In the genomic region with DNA sequence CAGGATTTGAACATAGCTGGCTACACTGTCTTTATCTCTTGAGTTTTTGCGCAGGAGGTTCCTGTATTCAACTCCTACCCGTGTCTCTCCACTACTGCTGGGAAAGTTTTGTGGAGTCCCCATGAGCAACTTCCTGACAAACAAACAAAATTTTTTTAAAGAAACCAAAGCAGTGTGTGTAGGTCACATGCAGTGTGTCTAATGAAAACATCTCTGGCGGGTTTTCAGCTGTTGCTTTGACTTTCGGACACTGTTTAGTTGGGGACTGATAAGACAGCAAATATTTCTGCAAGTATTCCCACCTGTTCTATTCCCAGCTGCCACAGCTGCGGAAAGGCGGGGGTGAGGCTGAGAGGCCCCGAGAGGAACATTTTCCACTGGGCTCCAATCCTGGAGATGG, we compare ENCODE assay signal across 18 cellular contexts. TPM values are rescaled to one million over a fixed set of nuclear protein-coding genes. Genes with fewer than 3 reads are reported as not detected.
DNase-seq lines count a peak whose midpoint lies in the region; ATAC-seq, FAIRE-seq and TF ChIP-seq lines count a peak whose summit lies in the region.
"Had no signal": no experiment of that assay in that cellular context is flagged by ENCODE, and none has a peak within 500 bp of the region (broad histone marks: within the 10 kb centered on the region; RNA-seq: fewer than 3 reads in every experiment).

No MANE protein-coding gene starts in this region.

- H3K9me3 ChIP-seq in A549 (no peaks in the 10 kb centered on the region), HEK293 (ENCODE audit: control insufficient read depth, insufficient read depth, low read depth, low read length) (no peaks in the 10 kb centered on the region), GM12878 (replicated peaks; ENCODE audit: control insufficient read depth, insufficient read depth, low read length) (no peaks in the 10 kb centered on the region)
- H3K9me3 ChIP-seq: uterus had no signal

- RAD21 ChIA-PET in GM12878 (lab: Charles Lee; ENCODE audit: unreplicated experiment): interaction anchor here (1.3 kb wide), 1 partner anchor 11 kb away, joined by 3 read pairs; no protein-coding TSS in a partner anchor

- FAIRE-seq in A549 (lab: Jason Lieb, UNC): no peak
- no peak for FAIRE-seq in GM12878 (lab: Jason Lieb, UNC)
- FAIRE-seq: TTC549 had no signal

- H3K79me2 ChIP-seq in GM12878 (ENCODE audit: control insufficient read depth, insufficient read depth, low read length): no peaks in the 10 kb centered on the region

- POLR2A ChIA-PET in A549 (lab: Yijun Ruan, JAX): no interaction called here
- POLR2A ChIA-PET in HEK293 (lab: Yijun Ruan, JAX): interaction anchor here (0.6 kb wide), 1 partner anchor 715 kb away, joined by 3 read pairs; no protein-coding TSS in a partner anchor
- POLR2A ChIA-PET in GM12878 (lab: Charles Lee): interaction anchor here (3.1 kb wide), 1 partner anchor 10 kb away, joined by 11 read pairs; no protein-coding TSS in a partner anchor

- H3K9ac ChIP-seq in GM12878 (ENCODE audit: control insufficient read depth, insufficient read depth, low read length): no peak overlapping the region

- TF ChIP-seq POLR2A in A549 (IDR thresholded peaks at IDR 0.05; ENCODE audit: low read length): no peak
- TF ChIP-seq POLR2A in GM12878 (IDR thresholded peaks at IDR 0.05; ENCODE audit: low read depth, low read length): no peak

- CTCF ChIA-PET in A549 (lab: Yijun Ruan, JAX) (no interaction called here), HEK293 (lab: Yijun Ruan, JAX) (interaction anchor here (0.6 to 1.1 kb wide), 3 partner anchors 104 to 246 kb away, joined by 3 to 7 read pairs (median 3); no protein-coding TSS in a partner anchor), GM12878 (lab: Yijun Ruan, JAX) (interaction anchor here (1.9 kb wide), 1 partner anchor 10 kb away, joined by 6 read pairs; no protein-coding TSS in a partner anchor)

- peak overlapping the region; percentile 85; the same call in 1 of the 3 replicates for H3K4me2 ChIP-seq in A549
- H3K4me2 ChIP-seq in GM12878 (ENCODE audit: control insufficient read depth, insufficient read depth): no peak overlapping the region

- SMC1A ChIA-PET in GM12878 (lab: Charles Lee; ENCODE audit: uncharacterized antibody, unreplicated experiment): interaction anchor here (1.1 to 2.7 kb wide), 4 partner anchors 10 to 44 kb away, joined by 3 to 20 read pairs (median 3); no protein-coding TSS in a partner anchor

- peaks cover 0 to 14% of the 10 kb centered on the region in 2 experiments; a peak in 1 of 3 replicates for H3K36me3 ChIP-seq in HEK293 (ENCODE audit: control insufficient read depth in 2 of 2, insufficient read depth in 1 of 2, low read length in 2 of 2)
- H3K36me3 ChIP-seq in GM12878 (ENCODE audit: control insufficient read depth in 2 of 2, insufficient read depth in 2 of 2, low read length in 1 of 2): 0 out of 4 replicates have a peak, but pooled peaks cover 0 to 3% of the 10 kb centered on the region in 2 experiments
- H3K36me3 ChIP-seq: uterus had no signal

- DNase-seq in A549 (ENCODE audit: low read depth in 1 of 2, low spot score in 1 of 2): no peak
- no peak for DNase-seq in GM12878 (ENCODE audit: low read depth, low spot score)
- DNase-seq in lung microvascular endothelial cell (ENCODE audit: low read depth in 2 of 2): peak; percentile 77 to 86
- no peak for DNase-seq in stimulated activated naive CD4-positive, alpha-beta T cell (lab: John Stamatoyannopoulos, UW)
- no peak for DNase-seq in activated CD4-positive, alpha-beta T cell treated with anti-CD3 and anti-CD28 coated beads, Interleukin-2, amount 50 U/mL, for 48 hours
- DNase-seq: activated naive CD8-positive, alpha-beta T cell treated with anti-CD3 and anti-CD28 coated beads, Interleukin-2, amount 50 U/mL, for 24 hours; activated T-cell treated with anti-CD3 and anti-CD28 coated beads for 4 hours; DMS79 treated with DMSO at 0.1 percent for 48 hours; NCI-H2029 treated with DMSO at 0.1 percent for 48 hours; NCI-H774; SHP77; stimulated activated CD4-positive, alpha-beta T cell treated with anti-CD3 and anti-CD28 coated beads, Interleukin-4, amount 100 ng/mL, for 4 hours; stimulated activated naive B cell treated with anti-CD40 and anti-IgM and Interleukin-4, amounts not matched to agents 10 μg/mL and 1 μg/mL and 100 μg/mL, for 72 hours; uterus had no signal

- intact Hi-C loops in GM12878 (cut with micrococcal nuclease; ENCODE audit: unreplicated experiment): no loop called here

- no peaks in the 10 kb centered on the region for H3K27me3 ChIP-seq in GM12878 (replicated peaks in 1 of 2; ENCODE audit: control insufficient read depth in 2 of 2, insufficient read depth in 2 of 2, low read length in 1 of 2)
- H3K27me3 ChIP-seq: uterus had no signal

- H3K4me3 ChIP-seq in A549 (no peak overlapping the region), HEK293 (ENCODE audit: low read depth, low read length) (no peak overlapping the region), GM12878 (no peak overlapping the region)

- TF ChIP-seq RAD21 in A549 (conservative IDR thresholded peaks at IDR 0.05 in 1 of 2, IDR thresholded peaks at IDR 0.05 in 1 of 2) (no peak), GM12878 (IDR thresholded peaks at IDR 0.05; ENCODE audit: insufficient read depth, low read depth, low read length) (no peak)

- TF ChIP-seq EP300 in A549 (IDR thresholded peaks at IDR 0.05) (no peak), GM12878 (IDR thresholded peaks at IDR 0.05; ENCODE audit: borderline replicate concordance in 1 of 2, control insufficient read depth in 1 of 2, low read depth in 2 of 2, low read length in 2 of 2) (no peak)

- no peak for TF ChIP-seq CTCF in A549 (IDR thresholded peaks at IDR 0.05)
- TF ChIP-seq CTCF in HEK293 (tag by site-specific recombination; IDR thresholded peaks at IDR 0.05): no peak
- TF ChIP-seq CTCF in GM12878 (IDR thresholded peaks at IDR 0.05 in 2 of 3, conservative IDR thresholded peaks at IDR 0.05 in 1 of 3; ENCODE audit: control insufficient read depth in 2 of 3, extremely low read depth in 1 of 3, insufficient read depth in 1 of 3, low read depth in 3 of 3, low read length in 3 of 3): no peak

- H3K27ac ChIP-seq in A549 (no peak overlapping the region), HEK293 (ENCODE audit: extremely low read depth, low read depth, low read length) (no peak overlapping the region), GM12878 (ENCODE audit: control insufficient read depth, insufficient read depth) (no peak overlapping the region)
- H3K27ac ChIP-seq: uterus had no signal

- H3K4me1 ChIP-seq in A549 (peaks cover 27% of the 10 kb centered on the region), HEK293 (ENCODE audit: control insufficient read depth, insufficient read depth, low read length) (peaks cover 18% of the 10 kb centered on the region), GM12878 (ENCODE audit: control insufficient read depth, insufficient read depth, low read length) (peaks cover 9% of the 10 kb centered on the region)

- ATAC-seq in A549: no peak
- ATAC-seq in GM12878: no peak
- ATAC-seq in HG03571 (IDR thresholded peaks at IDR 0.05; ENCODE audit: unreplicated experiment): no peak
- ATAC-seq in GM21723 (IDR thresholded peaks at IDR 0.05; ENCODE audit: unreplicated experiment): no peak
- ATAC-seq: activated naive CD8-positive, alpha-beta T cell treated with anti-CD3 and anti-CD28 coated beads, Interleukin-2, amount 50 U/mL, for 24 hours; stimulated activated naive B cell treated with anti-CD40 and anti-IgM and Interleukin-4, amounts not matched to agents 10 μg/mL and 1 μg/mL and 100 μg/mL, for 72 hours had no signal

- no peaks in the 10 kb centered on the region for H4K20me1 ChIP-seq in GM12878 (ENCODE audit: control insufficient read depth, insufficient read depth)

- no peak overlapping the region for H2AFZ ChIP-seq in GM12878 (ENCODE audit: control insufficient read depth, low read depth, low read length)

- TSS peak; percentile 50 for BruUV-seq in GM12878 (replicated peaks; lab: Mats Ljungman, UMichigan)

- in situ Hi-C loops in GM12878 (cut with MboI): no loop called here

- 87% methylated on average over 7 of the region's 7 CpGs for WGBS in A549 (ENCODE audit: missing lambda C conversion rate)
- 70% methylated on average over 7 of the region's 7 CpGs for WGBS in GM12878 (ENCODE audit: insufficient coverage, insufficient replicate concordance, low lambda C conversion rate, missing lambda C conversion rate)

TF ChIP-seq in A549, 52 proteins besides CTCF, POLR2A, EP300 and RAD21 (continues in another document):
- TF ChIP-seq RCOR1 (IDR thresholded peaks at IDR 0.05; ENCODE audit: low read depth, low read length) (no peak), FOSB (CRISPR knock-in tag; IDR thresholded peaks at IDR 0.05) (no peak), RARB (CRISPR knock-in tag; IDR thresholded peaks at IDR 0.05) (no peak)

TF ChIP-seq in GM12878, 131 proteins besides CTCF, POLR2A, EP300 and RAD21 (continues in another document):
- TF ChIP-seq ZZZ3 (IDR thresholded peaks at IDR 0.05; ENCODE audit: control insufficient read depth, insufficient read length, low read depth) (no peak), RB1 (IDR thresholded peaks at IDR 0.05; ENCODE audit: borderline replicate concordance) (no peak)

RNA-seq across cellular contexts. Expression of gene PSEN2, which starts 2.0 kb away (rescaled TPM):
- polyA plus RNA-seq in A549 (2011; rRNA removed): 24.2 and 27.9 TPM in 2 replicates
- 24.1 and 29.9 TPM in 2 replicates for polyA plus RNA-seq in A549 (2012; cell fraction: cytosol; rRNA removed)
- polyA plus RNA-seq in A549 (2012; cell fraction: nucleus; rRNA removed): 69.5 and 71.7 TPM in 2 replicates
- 22.0 to 23.4 TPM (median 23.4 TPM) in 3 replicates for polyA plus RNA-seq in A549 (2017; fragmentation: RNase III; extraction: RNeasy Plus Mini Kit Qiagen cat#74134 plus additional on column Dnase treatment)
- polyA minus RNA-seq in A549 (2011; rRNA and poly(A)+ RNA removed): 39.1 and 39.8 TPM in 2 replicates
- 10.3 and 11.9 TPM in 2 replicates for total RNA-seq in GM12878 (2013; cell fraction: nucleolus; rRNA removed)
- total RNA-seq in GM12878 (2014; rRNA removed): 13.0 and 13.2 TPM in 2 replicates
- total RNA-seq in GM12878 (2014; rRNA removed; fragmentation: Illumina TruSeq; extraction: Trizol): 5.7 and 6.7 TPM in 2 replicates
- total RNA-seq in GM12878 (2021): 8.2 and 11.0 TPM in 2 replicates
- polyA plus RNA-seq in GM12878 (2011; ENCODE audit: low read depth): 2.2 TPM
- 2.1 and 4.4 TPM in 2 replicates for polyA plus RNA-seq in GM12878 (2011; rRNA removed)
- polyA plus RNA-seq in GM12878 (2011; cell fraction: cytosol; rRNA removed): 5.4 and 6.3 TPM in 2 replicates
- polyA plus RNA-seq in GM12878 (2011; cell fraction: nucleus; rRNA removed): 7.8 and 9.7 TPM in 2 replicates
- 2.8 and 3.7 TPM in 2 replicates for polyA plus RNA-seq in GM12878 (2012)
- 3.4 and 5.7 TPM in 2 replicates for polyA plus RNA-seq in GM12878 (2014; fragmentation: Illumina TruSeq; extraction: Trizol)
- polyA plus RNA-seq in GM12878 (2014; fragmentation: Nextera tagmentation; extraction: Ambion mirVana): 1 to 10 TPM in 1 of 2 experiments, under 1 TPM in 1; 0.90 to 2.5 TPM
- polyA plus RNA-seq in GM12878 (2014; rRNA removed): 7.3 and 13.3 TPM in 2 replicates
- 1 to 10 TPM; 8.2 to 10.0 TPM for polyA plus RNA-seq in GM12878 (2016; fragmentation: Nextera tagmentation; extraction: Ambion mirVana)
- 6.6 and 8.9 TPM in 2 replicates for polyA minus RNA-seq in GM12878 (2011; rRNA and poly(A)+ RNA removed)
- polyA minus RNA-seq in GM12878 (2011; cell fraction: cytosol; rRNA and poly(A)+ RNA removed): 2.4 and 3.8 TPM in 2 replicates
- polyA minus RNA-seq in GM12878 (2011; cell fraction: nucleus; rRNA and poly(A)+ RNA removed): 4.5 and 9.2 TPM in 2 replicates
- 36.4 and 104 TPM in 2 replicates for total RNA-seq in lung microvascular endothelial cell

Comparison
In these comparisons a context has a peak if more than half of its experiments do, and no peak if none do; other contexts are left out.
1. DNase-seq: peak in lung microvascular endothelial cell (2 of 2); none in A549 (0 of 2), GM12878 (single experiment), stimulated activated naive CD4-positive, alpha-beta T cell (0 of 6) and activated CD4-positive, alpha-beta T cell treated with anti-CD3 and anti-CD28 coated beads, Interleukin-2, amount 50 U/mL, for 48 hours (0 of 2).